In genomic region chr7:142855756-142856564, GRCh38 we compare ENCODE assay signal across 8 cellular contexts. TPM values are rescaled to one million over a fixed set of nuclear protein-coding genes. Genes with fewer than 3 reads are reported as not detected.
A peak's percentile ranks its signal among the peaks of the same experiment; 100 is the strongest.
DNase-seq lines count a peak whose midpoint lies in the region; ATAC-seq, FAIRE-seq and TF ChIP-seq lines count a peak whose summit lies in the region.

No MANE protein-coding gene starts in this region.

- no peak overlapping the region for H3K27ac Mint-ChIP-seq in activated T-cell treated with anti-CD3 and anti-CD28 coated beads, Interleukin-2, amount 50 U/mL, for 72 hours

- WGBS in mesodermal cell (ENCODE audit: insufficient coverage in 2 of 2), 2 experiments, result 75 to 89% methylated on average over 9 to 11 of the region's 12 CpGs

- H3K27ac ChIP-seq in mesodermal cell (ENCODE audit: low read depth, low read length, severe bottlenecking) (no peak overlapping the region), upper lobe of right lung (no peak overlapping the region)

- no peak for DNase-seq in activated T-cell treated with anti-CD3 and anti-CD28 coated beads, Interleukin-2, amount 50 U/mL, for 72 hours
- DNase-seq in activated T-cell treated with anti-CD3 and anti-CD28 coated beads, Interleukin-2, amount 50 U/mL, for 48 hours, result no peak
- DNase-seq in choroid plexus epithelial cell (ENCODE audit: low read depth) (peak; percentile 19), upper lobe of right lung (peak; percentile 84), urothelium cell line (ENCODE audit: low spot score) (no peak), NCI-H748 treated with DMSO at 0.1 percent for 48 hours (lab: John Stamatoyannopoulos, UW) (no peak)

- intact Hi-C loops in upper lobe of right lung (cut with DNase I), result loop anchor here (10.0 kb wide), 1 partner anchor 149 kb away; no protein-coding TSS in a partner anchor

- no peaks in the 10 kb centered on the region for H3K27me3 ChIP-seq in upper lobe of right lung

- H3K4me1 Mint-ChIP-seq in activated T-cell treated with anti-CD3 and anti-CD28 coated beads, Interleukin-2, amount 50 U/mL, for 72 hours (ENCODE audit: low read depth), result peaks cover 11% of the 10 kb centered on the region

- H3K36me3 ChIP-seq in mesodermal cell (ENCODE audit: control insufficient read depth, insufficient read depth, low read length), result no peaks in the 10 kb centered on the region
- H3K36me3 ChIP-seq in upper lobe of right lung, result no peaks in the 10 kb centered on the region

- H3K9me3 Mint-ChIP-seq in activated T-cell treated with anti-CD3 and anti-CD28 coated beads, Interleukin-2, amount 50 U/mL, for 72 hours, result no peaks in the 10 kb centered on the region

- H3K4me3 Mint-ChIP-seq in activated T-cell treated with anti-CD3 and anti-CD28 coated beads, Interleukin-2, amount 50 U/mL, for 72 hours, result peak overlapping the region; percentile 72 to 76

- H3K27me3 Mint-ChIP-seq in activated T-cell treated with anti-CD3 and anti-CD28 coated beads, Interleukin-2, amount 50 U/mL, for 72 hours (ENCODE audit: low read depth), result peaks cover 4% of the 10 kb centered on the region

- no peak overlapping the region for H3K4me3 ChIP-seq in choroid plexus epithelial cell (ENCODE audit: low read depth, low read length)
- H3K4me3 ChIP-seq in mesodermal cell (ENCODE audit: extremely low read depth, insufficient read depth, low read length, poor library complexity, severe bottlenecking), result peak overlapping the region; percentile 70
- peak overlapping the region; percentile 71 for H3K4me3 ChIP-seq in upper lobe of right lung

- H3K9me3 ChIP-seq in mesodermal cell (ENCODE audit: control insufficient read depth, low read length) (no peaks in the 10 kb centered on the region), upper lobe of right lung (no peaks in the 10 kb centered on the region)

- H3K36me3 Mint-ChIP-seq in activated T-cell treated with anti-CD3 and anti-CD28 coated beads, Interleukin-2, amount 50 U/mL, for 72 hours (ENCODE audit: insufficient read depth in 2 of 2), result peaks cover 0 to 1% of the 10 kb centered on the region in 2 donors

- H3K4me1 ChIP-seq in mesodermal cell (ENCODE audit: control insufficient read depth, insufficient read depth, low read length, poor library complexity, severe bottlenecking), result peaks cover 5% of the 10 kb centered on the region
- peaks cover 11% of the 10 kb centered on the region for H3K4me1 ChIP-seq in upper lobe of right lung

- no peak for FAIRE-seq in urothelium cell line (lab: Jason Lieb, UNC)

- no peak for TF ChIP-seq CTCF in choroid plexus epithelial cell (conservative IDR thresholded peaks at IDR 0.05; ENCODE audit: low read depth, low read length)
- TF ChIP-seq CTCF in upper lobe of right lung (IDR thresholded peaks at IDR 0.05), result no peak

- ATAC-seq in activated T-cell treated with anti-CD3 and anti-CD28 coated beads, Interleukin-2, amount 50 U/mL, for 72 hours (replicated peaks in 1 of 2), result no peak
- ATAC-seq in upper lobe of right lung, result peak; percentile 54
- no peak for ATAC-seq in HG03095 (IDR thresholded peaks at IDR 0.05; ENCODE audit: unreplicated experiment)

RNA-seq across cellular contexts. Expression of gene EPHB6, which starts 1.1 kb away (rescaled TPM):
- total RNA-seq in activated T-cell treated with anti-CD3 and anti-CD28 coated beads, Interleukin-2, amount 50 U/mL, for 72 hours, result 10 to 100 TPM; 10.9 to 13.6 TPM
- 15.5 TPM for polyA plus RNA-seq in mesodermal cell (2013, experiment 1 of 2)
- polyA plus RNA-seq in mesodermal cell (2013, experiment 2 of 2), result 13.9 TPM
- 12.8 TPM for total RNA-seq in upper lobe of right lung

RNA-seq across cellular contexts. Expression of gene TRPV6, which starts 29.6 kb away (rescaled TPM):
- under 1 TPM in 1 of 2 donors, not detected in 1; 0.05 TPM for total RNA-seq in activated T-cell treated with anti-CD3 and anti-CD28 coated beads, Interleukin-2, amount 50 U/mL, for 72 hours
- polyA plus RNA-seq in mesodermal cell (2013, experiment 1 of 2), result not detected
- polyA plus RNA-seq in mesodermal cell (2013, experiment 2 of 2), result 0.10 TPM
- total RNA-seq in upper lobe of right lung, result 0.38 TPM

Comparison
In these comparisons a context has a peak if more than half of its experiments do, and no peak if none do; other contexts are left out.
1. DNase-seq: peak in choroid plexus epithelial cell (single experiment) and upper lobe of right lung (single experiment); none in activated T-cell treated with anti-CD3 and anti-CD28 coated beads, Interleukin-2, amount 50 U/mL, for 72 hours (0 of 2), activated T-cell treated with anti-CD3 and anti-CD28 coated beads, Interleukin-2, amount 50 U/mL, for 48 hours (0 of 2), urothelium cell line (single experiment) and NCI-H748 treated with DMSO at 0.1 percent for 48 hours (single experiment).